1 cellular context compared by ENCODE assay signal in genomic region chr6:156842598-156843250, GRCh38.
TF ChIP-seq lines count a peak whose summit lies in the region.

No MANE protein-coding gene starts in this region.

TF ChIP-seq in GM12878, 131 proteins besides CTCF, POLR2A, EP300 and RAD21:
- TF ChIP-seq ZBTB40 (IDR thresholded peaks at IDR 0.05; ENCODE audit: borderline replicate concordance) (no peak), ZNF207 (IDR thresholded peaks at IDR 0.05; ENCODE audit: borderline replicate concordance) (no peak), TBL1XR1 (IDR thresholded peaks at IDR 0.05; ENCODE audit: low read depth, low read length) (no peak), ATF3 (IDR thresholded peaks at IDR 0.05; ENCODE audit: borderline replicate concordance, extremely low read depth, low read depth, low read length) (no peak), ZSCAN29 (IDR thresholded peaks at IDR 0.05) (no peak), KDM1A (IDR thresholded peaks at IDR 0.05; ENCODE audit: borderline replicate concordance) (no peak), ZBED1 (IDR thresholded peaks at IDR 0.05; ENCODE audit: borderline replicate concordance) (no peak)
